Comparison of ENCODE assay signal across 2 cellular contexts in genomic region chr22:40641269-40641668, GRCh38.
TF ChIP-seq lines count a peak whose summit lies in the region.

No MANE protein-coding gene starts in this region.

TF ChIP-seq in HCT116, 20 proteins besides CTCF, POLR2A, EP300 and RAD21 (continued from another document):
- no peak for TF ChIP-seq EZH2phosphoT487 (IDR thresholded peaks at IDR 0.05; ENCODE audit: borderline replicate concordance)
- TF ChIP-seq SRF (IDR thresholded peaks at IDR 0.05; ENCODE audit: low read depth) = no peak
- no peak for TF ChIP-seq ZNF274 (IDR thresholded peaks at IDR 0.05; ENCODE audit: low read depth, low read length)
- no peak for TF ChIP-seq SIN3A (IDR thresholded peaks at IDR 0.05; ENCODE audit: low read depth)
- TF ChIP-seq, protein P1, sequence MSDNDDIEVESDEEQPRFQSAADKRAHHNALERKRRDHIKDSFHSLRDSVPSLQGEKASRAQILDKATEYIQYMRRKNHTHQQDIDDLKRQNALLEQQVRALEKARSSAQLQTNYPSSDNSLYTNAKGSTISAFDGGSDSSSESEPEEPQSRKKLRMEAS (IDR thresholded peaks at IDR 0.05) = 0 out of 2 replicates have a peak, but pooled peaks have one; percentile 10
- no peak for TF ChIP-seq EZH2 (IDR thresholded peaks at IDR 0.05)
- no peak for TF ChIP-seq YY1 (IDR thresholded peaks at IDR 0.05; ENCODE audit: extremely low read depth, insufficient replicate concordance, low read depth, low read length)
- TF ChIP-seq JUND (IDR thresholded peaks at IDR 0.05) = 0 out of 2 replicates have a peak, but pooled peaks have one; percentile 21
- no peak for TF ChIP-seq TCF7L2 (IDR thresholded peaks at IDR 0.05; ENCODE audit: borderline replicate concordance, extremely low read depth, insufficient read depth, insufficient read length)
- no peak for TF ChIP-seq SP1 (IDR thresholded peaks at IDR 0.05; ENCODE audit: low read depth)
TF ChIP-seq in HCT116: peak in this region for 3.

TF ChIP-seq in Ishikawa, 13 proteins besides CTCF, POLR2A, EP300 and RAD21:
- TF ChIP-seq, protein P2, sequence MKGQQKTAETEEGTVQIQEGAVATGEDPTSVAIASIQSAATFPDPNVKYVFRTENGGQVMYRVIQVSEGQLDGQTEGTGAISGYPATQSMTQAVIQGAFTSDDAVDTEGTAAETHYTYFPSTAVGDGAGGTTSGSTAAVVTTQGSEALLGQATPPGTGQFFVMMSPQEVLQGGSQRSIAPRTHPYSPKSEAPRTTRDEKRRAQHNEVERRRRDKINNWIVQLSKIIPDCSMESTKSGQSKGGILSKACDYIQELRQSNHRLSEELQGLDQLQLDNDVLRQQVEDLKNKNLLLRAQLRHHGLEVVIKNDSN (IDR thresholded peaks at IDR 0.05) = peak; percentile 90
- TF ChIP-seq CREB1 (IDR thresholded peaks at IDR 0.05; ENCODE audit: low read depth) = no peak
